In genomic region chrX:9516635-9517034, GRCh38 we compare ENCODE assay signal across 20 cellular contexts. TPM values are rescaled to one million over a fixed set of nuclear protein-coding genes. Genes with fewer than 3 reads are reported as not detected.
DNase-seq lines count a peak whose midpoint lies in the region; ATAC-seq, FAIRE-seq and TF ChIP-seq lines count a peak whose summit lies in the region.
"Had no signal": no experiment of that assay in that cellular context is flagged by ENCODE, and none has a peak within 500 bp of the region (broad histone marks: within the 10 kb centered on the region; RNA-seq: fewer than 3 reads in every experiment).

No MANE protein-coding gene starts in this region.

- POLR2A ChIA-PET in endothelial cell of umbilical vein (lab: Charles Lee): no interaction called here

- peaks cover 46% of the 10 kb centered on the region for H3K4me1 ChIP-seq in BLaER1
- H3K4me1 ChIP-seq in endothelial cell of umbilical vein (ENCODE audit: control insufficient read depth, extremely low read depth, insufficient read depth, low read length): no peaks in the 10 kb centered on the region
- H3K4me1 ChIP-seq in psoas muscle: peaks cover 14% of the 10 kb centered on the region

- no peak overlapping the region for H3K27ac ChIP-seq in BLaER1
- peak overlapping the region; percentile 40 for H3K27ac ChIP-seq in KOPT-K1 (ENCODE audit: low read depth, low read length, poor library complexity, severe bottlenecking)
- H3K27ac ChIP-seq in endothelial cell of umbilical vein (ENCODE audit: insufficient read depth, low read depth, low read length): no peak overlapping the region
- no peak overlapping the region for H3K27ac ChIP-seq in psoas muscle
- H3K27ac ChIP-seq: KMS-11, SK-N-MC had no signal

- peaks cover 19% of the 10 kb centered on the region for H3K36me3 ChIP-seq in BLaER1
- H3K36me3 ChIP-seq in KOPT-K1 (ENCODE audit: insufficient read depth, low read length): peaks cover 4% of the 10 kb centered on the region; the same call in 1 of the 2 replicates
- no peaks in the 10 kb centered on the region for H3K36me3 ChIP-seq in endothelial cell of umbilical vein (ENCODE audit: control insufficient read depth in 2 of 2, extremely low read depth in 1 of 2, insufficient read depth in 2 of 2, low read length in 2 of 2)
- H3K36me3 ChIP-seq in psoas muscle (ENCODE audit: insufficient read depth in 1 of 2, low read depth in 1 of 2): no peaks in the 10 kb centered on the region

- no peaks in the 10 kb centered on the region for H3K27me3 Mint-ChIP-seq in stimulated activated memory B cell treated with anti-CD40 and anti-IgM and Interleukin-4, amounts not matched to agents 10 μg/mL and 1 μg/mL and 100 μg/mL, for 72 hours
- H3K27me3 Mint-ChIP-seq: CD4-positive, alpha-beta T cell had no signal

- peak; percentile 55 for FAIRE-seq in endothelial cell of umbilical vein (lab: Jason Lieb, UNC)
- FAIRE-seq: D721Med, RCC 7860 had no signal

- no TSS peak for BruUV-seq in endothelial cell of umbilical vein (replicated peaks; lab: Mats Ljungman, UMichigan)

- H3K4me1 Mint-ChIP-seq in stimulated activated memory B cell treated with anti-CD40 and anti-IgM and Interleukin-4, amounts not matched to agents 10 μg/mL and 1 μg/mL and 100 μg/mL, for 72 hours: peaks cover 43% of the 10 kb centered on the region

- peaks cover 16% of the 10 kb centered on the region; the same call in 1 of the 2 replicates for H3K9me3 ChIP-seq in BLaER1
- H3K9me3 ChIP-seq in KOPT-K1 (ENCODE audit: insufficient read depth, low read length, poor library complexity, severe bottlenecking): no peaks in the 10 kb centered on the region
- no peaks in the 10 kb centered on the region for H3K9me3 ChIP-seq in endothelial cell of umbilical vein (replicated peaks; ENCODE audit: control insufficient read depth, insufficient read depth, low read length)
- no peaks in the 10 kb centered on the region for H3K9me3 ChIP-seq in psoas muscle

- no peak overlapping the region for H2AFZ ChIP-seq in endothelial cell of umbilical vein (ENCODE audit: low read depth, low read length)

- H3K4me2 ChIP-seq in BLaER1 (peak overlapping the region; percentile 64), endothelial cell of umbilical vein (ENCODE audit: insufficient read depth, low read length) (no peak overlapping the region)
- H3K4me2 ChIP-seq: KMS-11 had no signal

- H4K20me1 ChIP-seq in BLaER1 (peaks cover 95% of the 10 kb centered on the region), endothelial cell of umbilical vein (replicated peaks; ENCODE audit: control insufficient read depth, extremely low read depth, insufficient read depth, low read length) (no peaks in the 10 kb centered on the region)

- H3K9me1 ChIP-seq in endothelial cell of umbilical vein (replicated peaks; ENCODE audit: control insufficient read depth, extremely low read depth, insufficient read depth, low read length): no peaks in the 10 kb centered on the region

- H3K4me3 Mint-ChIP-seq in stimulated activated memory B cell treated with anti-CD40 and anti-IgM and Interleukin-4, amounts not matched to agents 10 μg/mL and 1 μg/mL and 100 μg/mL, for 72 hours: no peak overlapping the region
- H3K4me3 Mint-ChIP-seq: CD4-positive, alpha-beta T cell had no signal

- no peak for TF ChIP-seq POLR2A in endothelial cell of umbilical vein (IDR thresholded peaks at IDR 0.05; ENCODE audit: low read depth, low read length)

- WGBS in psoas muscle, 3 donors: 59 to 86% (median 76%) methylated on average over 3 of the region's 3 CpGs

- DNase-seq in endothelial cell of umbilical vein (ENCODE audit: low read depth, low spot score) (no peak), psoas muscle (no peak)
- DNase-seq: ACHN; CD4-positive, alpha-beta T cell; H7; NCI-H1048; NCI-H1436 treated with DMSO at 0.1 percent for 48 hours; NCI-H2029; NCI-H446; NCI-H774; SIG-M5 had no signal

- H3K27me3 ChIP-seq in BLaER1 (no peaks in the 10 kb centered on the region), endothelial cell of umbilical vein (ENCODE audit: control insufficient read depth in 2 of 2, insufficient read depth in 2 of 2, low read length in 2 of 2) (no peaks in the 10 kb centered on the region), psoas muscle (ENCODE audit: insufficient read depth in 3 of 3, low read length in 2 of 3) (peaks cover 0 to 8% (median 0%) of the 10 kb centered on the region in 3 donors)

- H3K9me3 Mint-ChIP-seq in stimulated activated memory B cell treated with anti-CD40 and anti-IgM and Interleukin-4, amounts not matched to agents 10 μg/mL and 1 μg/mL and 100 μg/mL, for 72 hours: no peaks in the 10 kb centered on the region
- H3K9me3 Mint-ChIP-seq: CD4-positive, alpha-beta T cell had no signal

- peak overlapping the region; percentile 59 for H3K27ac Mint-ChIP-seq in stimulated activated memory B cell treated with anti-CD40 and anti-IgM and Interleukin-4, amounts not matched to agents 10 μg/mL and 1 μg/mL and 100 μg/mL, for 72 hours

- no peak for ATAC-seq in stimulated activated memory B cell treated with anti-CD40 and anti-IgM and Interleukin-4, amounts not matched to agents 10 μg/mL and 1 μg/mL and 100 μg/mL, for 72 hours
- ATAC-seq in psoas muscle: no peak
- no peak for ATAC-seq in HG03045 (IDR thresholded peaks at IDR 0.05; ENCODE audit: unreplicated experiment)
- no peak for ATAC-seq in HG03342 (IDR thresholded peaks at IDR 0.05; ENCODE audit: unreplicated experiment)

- CTCF ChIA-PET in endothelial cell of umbilical vein (lab: Charles Lee): no interaction called here

- dilution Hi-C loops in endothelial cell of umbilical vein (cut with MboI; ENCODE audit: extremely low pct_ligation_motif_present, low sequenced_read_pairs): no loop called here

- peaks cover 7% of the 10 kb centered on the region for H3K36me3 Mint-ChIP-seq in stimulated activated memory B cell treated with anti-CD40 and anti-IgM and Interleukin-4, amounts not matched to agents 10 μg/mL and 1 μg/mL and 100 μg/mL, for 72 hours

- TF ChIP-seq CTCF in endothelial cell of umbilical vein (IDR thresholded peaks at IDR 0.05; ENCODE audit: extremely low read depth in 1 of 2, insufficient read depth in 1 of 2, low read depth in 1 of 2, low read length in 2 of 2): no peak
- no peak for TF ChIP-seq CTCF in psoas muscle (IDR thresholded peaks at IDR 0.05)

- no peak overlapping the region for H3K4me3 ChIP-seq in BLaER1
- no peak overlapping the region for H3K4me3 ChIP-seq in endothelial cell of umbilical vein (replicated peaks in 1 of 3; ENCODE audit: insufficient read depth in 1 of 3, low read depth in 1 of 3, low read length in 3 of 3)
- H3K4me3 ChIP-seq in psoas muscle: no peak overlapping the region
- H3K4me3 ChIP-seq: SK-N-MC had no signal

- intact Hi-C loops in endothelial cell of umbilical vein (cut with micrococcal nuclease): no loop called here
- intact Hi-C loops in psoas muscle (cut with DNase I): no loop called here

- peaks cover 2% of the 10 kb centered on the region for H3K79me2 ChIP-seq in endothelial cell of umbilical vein (ENCODE audit: control insufficient read depth, insufficient read depth, low read length)

- H3K9ac ChIP-seq in BLaER1 (no peak overlapping the region), endothelial cell of umbilical vein (replicated peaks; ENCODE audit: extremely low read depth, insufficient read depth, low read length) (no peak overlapping the region)
- H3K9ac ChIP-seq: KMS-11 had no signal

TF ChIP-seq in endothelial cell of umbilical vein, 7 proteins besides CTCF, POLR2A, EP300 and RAD21:
- TF ChIP-seq EZH2 (IDR thresholded peaks at IDR 0.05; ENCODE audit: borderline replicate concordance, low read depth, low read length, severe bottlenecking) (no peak), JUN (IDR thresholded peaks at IDR 0.05; ENCODE audit: borderline replicate concordance, insufficient read depth, insufficient read length, low read depth) (no peak), MYC (IDR thresholded peaks at IDR 0.05; ENCODE audit: low read depth, low read length) (no peak), POLR2AphosphoS5 (IDR thresholded peaks at IDR 0.05; ENCODE audit: insufficient read depth, low read depth, low read length) (no peak), FOS (IDR thresholded peaks at IDR 0.05; ENCODE audit: borderline replicate concordance, insufficient read depth, low read length) (no peak), MAX (IDR thresholded peaks at IDR 0.05; ENCODE audit: insufficient read depth, insufficient read length) (no peak), GATA2 (IDR thresholded peaks at IDR 0.05; ENCODE audit: insufficient read depth, insufficient read length, low read depth, low read length) (no peak)

RNA-seq across cellular contexts. Expression of gene TBL1X, which starts 51.8 kb away (rescaled TPM):
- total RNA-seq in endothelial cell of umbilical vein (22.1 and 25.3 TPM in 2 replicates), psoas muscle (10 to 100 TPM in 1 of 4 donors, 1 to 10 TPM in 3; 7.1 to 17.6 (median 8.0) TPM)
- polyA plus RNA-seq in endothelial cell of umbilical vein (6.6 and 8.7 TPM in 2 replicates), psoas muscle (1 to 10 TPM; 2.0 to 8.0 (median 3.4) TPM)
- 9.3 and 10.5 TPM in 2 replicates for polyA plus RNA-seq in endothelial cell of umbilical vein (2011; cell fraction: cytosol; rRNA removed)
- 16.3 and 17.1 TPM in 2 replicates for polyA plus RNA-seq in endothelial cell of umbilical vein (2011; cell fraction: nucleus; rRNA removed)
- polyA plus RNA-seq in endothelial cell of umbilical vein (2012): 12.8 and 13.3 TPM in 2 replicates
- polyA minus RNA-seq in endothelial cell of umbilical vein: 31.9 and 42.7 TPM in 2 replicates
- polyA minus RNA-seq in endothelial cell of umbilical vein (2011; cell fraction: cytosol; rRNA and poly(A)+ RNA removed): 55.8 TPM
- 29.2 and 32.1 TPM in 2 replicates for polyA minus RNA-seq in endothelial cell of umbilical vein (2011; cell fraction: nucleus; rRNA and poly(A)+ RNA removed)
